In the genomic region with DNA sequence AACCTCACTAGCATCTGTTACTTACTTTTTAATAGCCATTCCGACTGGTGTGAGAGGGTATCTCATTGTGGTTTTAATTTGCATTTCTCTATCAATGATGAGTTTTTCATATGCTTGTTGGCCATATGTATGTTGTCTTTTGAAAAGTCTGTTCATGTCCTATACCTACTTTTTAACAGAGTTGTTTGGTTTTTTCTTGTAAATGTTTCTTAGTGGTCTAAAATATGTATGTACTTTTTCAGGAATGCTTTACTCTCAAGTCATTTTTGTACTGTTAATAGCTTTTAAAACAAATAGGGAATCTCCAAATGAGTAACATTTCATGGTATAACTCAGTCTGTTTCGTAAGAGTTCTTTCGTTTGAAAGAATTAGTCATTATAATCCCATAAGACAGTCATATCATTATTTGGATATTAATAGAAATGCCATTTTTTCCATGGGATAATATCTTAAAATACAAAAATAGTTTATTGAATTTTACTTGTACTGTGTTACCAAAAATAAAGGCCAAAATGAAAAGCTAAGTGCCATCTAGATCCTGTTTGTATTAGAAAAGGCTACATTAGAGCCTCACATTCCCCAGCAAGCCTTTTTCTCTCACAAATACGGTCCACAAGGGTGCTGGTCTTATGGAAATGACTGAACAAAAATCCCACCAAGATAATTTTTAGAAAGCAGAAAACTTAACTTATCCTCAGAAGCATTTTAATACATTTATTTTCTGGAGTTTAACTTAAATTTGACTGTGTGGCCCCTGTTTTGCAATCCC, we compare ENCODE assay signal across 2 cellular contexts.
A peak's percentile ranks its signal among the peaks of the same experiment; 100 is the strongest.
TF ChIP-seq lines count a peak whose summit lies in the region.

No MANE protein-coding gene starts in this region.

TF ChIP-seq in GM12878, 131 proteins besides CTCF, POLR2A, EP300 and RAD21 (continued from another document and continues in another):
- TF ChIP-seq, protein P1, sequence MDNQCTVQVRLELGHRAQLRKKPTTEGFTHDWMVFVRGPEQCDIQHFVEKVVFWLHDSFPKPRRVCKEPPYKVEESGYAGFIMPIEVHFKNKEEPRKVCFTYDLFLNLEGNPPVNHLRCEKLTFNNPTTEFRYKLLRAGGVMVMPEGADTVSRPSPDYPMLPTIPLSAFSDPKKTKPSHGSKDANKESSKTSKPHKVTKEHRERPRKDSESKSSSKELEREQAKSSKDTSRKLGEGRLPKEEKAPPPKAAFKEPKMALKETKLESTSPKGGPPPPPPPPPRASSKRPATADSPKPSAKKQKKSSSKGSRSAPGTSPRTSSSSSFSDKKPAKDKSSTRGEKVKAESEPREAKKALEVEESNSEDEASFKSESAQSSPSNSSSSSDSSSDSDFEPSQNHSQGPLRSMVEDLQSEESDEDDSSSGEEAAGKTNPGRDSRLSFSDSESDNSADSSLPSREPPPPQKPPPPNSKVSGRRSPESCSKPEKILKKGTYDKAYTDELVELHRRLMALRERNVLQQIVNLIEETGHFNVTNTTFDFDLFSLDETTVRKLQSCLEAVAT (IDR thresholded peaks at IDR 0.05) = no peak
- TF ChIP-seq MEF2B (IDR thresholded peaks at IDR 0.05; ENCODE audit: partially characterized antibody, poor library complexity, severe bottlenecking) = peak; percentile 93
- TF ChIP-seq HDAC6 (IDR thresholded peaks at IDR 0.05; ENCODE audit: unreplicated experiment) = no peak
- TF ChIP-seq GABPA (IDR thresholded peaks at IDR 0.05; ENCODE audit: low read depth) = peak; percentile 87
- no peak for TF ChIP-seq TAF1 (IDR thresholded peaks at IDR 0.05; ENCODE audit: borderline replicate concordance, low read depth, low read length)
- peak; percentile 81 for TF ChIP-seq GATAD2B (conservative IDR thresholded peaks at IDR 0.05; ENCODE audit: low read depth)
- no peak for TF ChIP-seq FOS (IDR thresholded peaks at IDR 0.05; ENCODE audit: borderline replicate concordance, extremely low read depth, insufficient read length)
- TF ChIP-seq, protein P2, sequence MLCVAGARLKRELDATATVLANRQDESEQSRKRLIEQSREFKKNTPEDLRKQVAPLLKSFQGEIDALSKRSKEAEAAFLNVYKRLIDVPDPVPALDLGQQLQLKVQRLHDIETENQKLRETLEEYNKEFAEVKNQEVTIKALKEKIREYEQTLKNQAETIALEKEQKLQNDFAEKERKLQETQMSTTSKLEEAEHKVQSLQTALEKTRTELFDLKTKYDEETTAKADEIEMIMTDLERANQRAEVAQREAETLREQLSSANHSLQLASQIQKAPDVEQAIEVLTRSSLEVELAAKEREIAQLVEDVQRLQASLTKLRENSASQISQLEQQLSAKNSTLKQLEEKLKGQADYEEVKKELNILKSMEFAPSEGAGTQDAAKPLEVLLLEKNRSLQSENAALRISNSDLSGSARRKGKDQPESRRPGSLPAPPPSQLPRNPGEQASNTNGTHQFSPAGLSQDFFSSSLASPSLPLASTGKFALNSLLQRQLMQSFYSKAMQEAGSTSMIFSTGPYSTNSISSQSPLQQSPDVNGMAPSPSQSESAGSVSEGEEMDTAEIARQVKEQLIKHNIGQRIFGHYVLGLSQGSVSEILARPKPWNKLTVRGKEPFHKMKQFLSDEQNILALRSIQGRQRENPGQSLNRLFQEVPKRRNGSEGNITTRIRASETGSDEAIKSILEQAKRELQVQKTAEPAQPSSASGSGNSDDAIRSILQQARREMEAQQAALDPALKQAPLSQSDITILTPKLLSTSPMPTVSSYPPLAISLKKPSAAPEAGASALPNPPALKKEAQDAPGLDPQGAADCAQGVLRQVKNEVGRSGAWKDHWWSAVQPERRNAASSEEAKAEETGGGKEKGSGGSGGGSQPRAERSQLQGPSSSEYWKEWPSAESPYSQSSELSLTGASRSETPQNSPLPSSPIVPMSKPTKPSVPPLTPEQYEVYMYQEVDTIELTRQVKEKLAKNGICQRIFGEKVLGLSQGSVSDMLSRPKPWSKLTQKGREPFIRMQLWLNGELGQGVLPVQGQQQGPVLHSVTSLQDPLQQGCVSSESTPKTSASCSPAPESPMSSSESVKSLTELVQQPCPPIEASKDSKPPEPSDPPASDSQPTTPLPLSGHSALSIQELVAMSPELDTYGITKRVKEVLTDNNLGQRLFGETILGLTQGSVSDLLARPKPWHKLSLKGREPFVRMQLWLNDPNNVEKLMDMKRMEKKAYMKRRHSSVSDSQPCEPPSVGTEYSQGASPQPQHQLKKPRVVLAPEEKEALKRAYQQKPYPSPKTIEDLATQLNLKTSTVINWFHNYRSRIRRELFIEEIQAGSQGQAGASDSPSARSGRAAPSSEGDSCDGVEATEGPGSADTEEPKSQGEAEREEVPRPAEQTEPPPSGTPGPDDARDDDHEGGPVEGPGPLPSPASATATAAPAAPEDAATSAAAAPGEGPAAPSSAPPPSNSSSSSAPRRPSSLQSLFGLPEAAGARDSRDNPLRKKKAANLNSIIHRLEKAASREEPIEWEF (IDR thresholded peaks at IDR 0.05; ENCODE audit: insufficient replicate concordance, low read depth, low read length) = no peak
- TF ChIP-seq YBX1 (IDR thresholded peaks at IDR 0.05) = no peak
- no peak for TF ChIP-seq SUPT20H (IDR thresholded peaks at IDR 0.05; ENCODE audit: borderline replicate concordance, control insufficient read depth, low read depth, low read length)
- TF ChIP-seq ZZZ3 (IDR thresholded peaks at IDR 0.05; ENCODE audit: control insufficient read depth, insufficient read length, low read depth) = no peak
- no peak for TF ChIP-seq CHD1 (IDR thresholded peaks at IDR 0.05; ENCODE audit: low read depth, low read length)
- peak; percentile 89 for TF ChIP-seq ATF7 (IDR thresholded peaks at IDR 0.05; ENCODE audit: low read depth)
- no peak for TF ChIP-seq CHD2 (IDR thresholded peaks at IDR 0.05; ENCODE audit: borderline replicate concordance, low read depth, low read length)
- TF ChIP-seq ZNF217 (IDR thresholded peaks at IDR 0.05) = peak; percentile 95
- TF ChIP-seq, protein P3, sequence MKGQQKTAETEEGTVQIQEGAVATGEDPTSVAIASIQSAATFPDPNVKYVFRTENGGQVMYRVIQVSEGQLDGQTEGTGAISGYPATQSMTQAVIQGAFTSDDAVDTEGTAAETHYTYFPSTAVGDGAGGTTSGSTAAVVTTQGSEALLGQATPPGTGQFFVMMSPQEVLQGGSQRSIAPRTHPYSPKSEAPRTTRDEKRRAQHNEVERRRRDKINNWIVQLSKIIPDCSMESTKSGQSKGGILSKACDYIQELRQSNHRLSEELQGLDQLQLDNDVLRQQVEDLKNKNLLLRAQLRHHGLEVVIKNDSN (IDR thresholded peaks at IDR 0.05; ENCODE audit: borderline replicate concordance, extremely low read length, insufficient read depth, low read depth, low read length) = no peak
- TF ChIP-seq RBBP5 (conservative IDR thresholded peaks at IDR 0.05) = no peak
- peak; percentile 100 for TF ChIP-seq NFIC (IDR thresholded peaks at IDR 0.05; ENCODE audit: low read depth, low read length)
- peak; percentile 95 for TF ChIP-seq RUNX3 (IDR thresholded peaks at IDR 0.05; ENCODE audit: low read length)
- no peak for TF ChIP-seq SMAD5 (IDR thresholded peaks at IDR 0.05; ENCODE audit: low read depth)

TF ChIP-seq in GM23338, 12 proteins besides CTCF, POLR2A, EP300 and RAD21 (continued from another document):
- TF ChIP-seq ZNF331 (CRISPR knock-in tag; IDR thresholded peaks at IDR 0.05; ENCODE audit: low read depth) (no peak), POLR2AphosphoS5 (IDR thresholded peaks at IDR 0.05; ENCODE audit: low read depth) (no peak), STAT1 (IDR thresholded peaks at IDR 0.05; ENCODE audit: unreplicated experiment) (no peak), CREB1 (CRISPR knock-in tag; IDR thresholded peaks at IDR 0.05; ENCODE audit: low read depth) (no peak), ZNF114 (CRISPR knock-in tag; IDR thresholded peaks at IDR 0.05) (no peak), JUNB (IDR thresholded peaks at IDR 0.05; ENCODE audit: unreplicated experiment) (no peak), EZH2 (IDR thresholded peaks at IDR 0.05; ENCODE audit: low read depth, unreplicated experiment) (no peak)
- TF ChIP-seq, protein P4, sequence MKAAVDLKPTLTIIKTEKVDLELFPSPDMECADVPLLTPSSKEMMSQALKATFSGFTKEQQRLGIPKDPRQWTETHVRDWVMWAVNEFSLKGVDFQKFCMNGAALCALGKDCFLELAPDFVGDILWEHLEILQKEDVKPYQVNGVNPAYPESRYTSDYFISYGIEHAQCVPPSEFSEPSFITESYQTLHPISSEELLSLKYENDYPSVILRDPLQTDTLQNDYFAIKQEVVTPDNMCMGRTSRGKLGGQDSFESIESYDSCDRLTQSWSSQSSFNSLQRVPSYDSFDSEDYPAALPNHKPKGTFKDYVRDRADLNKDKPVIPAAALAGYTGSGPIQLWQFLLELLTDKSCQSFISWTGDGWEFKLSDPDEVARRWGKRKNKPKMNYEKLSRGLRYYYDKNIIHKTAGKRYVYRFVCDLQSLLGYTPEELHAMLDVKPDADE (IDR thresholded peaks at IDR 0.05) = no peak
- TF ChIP-seq, protein P5, sequence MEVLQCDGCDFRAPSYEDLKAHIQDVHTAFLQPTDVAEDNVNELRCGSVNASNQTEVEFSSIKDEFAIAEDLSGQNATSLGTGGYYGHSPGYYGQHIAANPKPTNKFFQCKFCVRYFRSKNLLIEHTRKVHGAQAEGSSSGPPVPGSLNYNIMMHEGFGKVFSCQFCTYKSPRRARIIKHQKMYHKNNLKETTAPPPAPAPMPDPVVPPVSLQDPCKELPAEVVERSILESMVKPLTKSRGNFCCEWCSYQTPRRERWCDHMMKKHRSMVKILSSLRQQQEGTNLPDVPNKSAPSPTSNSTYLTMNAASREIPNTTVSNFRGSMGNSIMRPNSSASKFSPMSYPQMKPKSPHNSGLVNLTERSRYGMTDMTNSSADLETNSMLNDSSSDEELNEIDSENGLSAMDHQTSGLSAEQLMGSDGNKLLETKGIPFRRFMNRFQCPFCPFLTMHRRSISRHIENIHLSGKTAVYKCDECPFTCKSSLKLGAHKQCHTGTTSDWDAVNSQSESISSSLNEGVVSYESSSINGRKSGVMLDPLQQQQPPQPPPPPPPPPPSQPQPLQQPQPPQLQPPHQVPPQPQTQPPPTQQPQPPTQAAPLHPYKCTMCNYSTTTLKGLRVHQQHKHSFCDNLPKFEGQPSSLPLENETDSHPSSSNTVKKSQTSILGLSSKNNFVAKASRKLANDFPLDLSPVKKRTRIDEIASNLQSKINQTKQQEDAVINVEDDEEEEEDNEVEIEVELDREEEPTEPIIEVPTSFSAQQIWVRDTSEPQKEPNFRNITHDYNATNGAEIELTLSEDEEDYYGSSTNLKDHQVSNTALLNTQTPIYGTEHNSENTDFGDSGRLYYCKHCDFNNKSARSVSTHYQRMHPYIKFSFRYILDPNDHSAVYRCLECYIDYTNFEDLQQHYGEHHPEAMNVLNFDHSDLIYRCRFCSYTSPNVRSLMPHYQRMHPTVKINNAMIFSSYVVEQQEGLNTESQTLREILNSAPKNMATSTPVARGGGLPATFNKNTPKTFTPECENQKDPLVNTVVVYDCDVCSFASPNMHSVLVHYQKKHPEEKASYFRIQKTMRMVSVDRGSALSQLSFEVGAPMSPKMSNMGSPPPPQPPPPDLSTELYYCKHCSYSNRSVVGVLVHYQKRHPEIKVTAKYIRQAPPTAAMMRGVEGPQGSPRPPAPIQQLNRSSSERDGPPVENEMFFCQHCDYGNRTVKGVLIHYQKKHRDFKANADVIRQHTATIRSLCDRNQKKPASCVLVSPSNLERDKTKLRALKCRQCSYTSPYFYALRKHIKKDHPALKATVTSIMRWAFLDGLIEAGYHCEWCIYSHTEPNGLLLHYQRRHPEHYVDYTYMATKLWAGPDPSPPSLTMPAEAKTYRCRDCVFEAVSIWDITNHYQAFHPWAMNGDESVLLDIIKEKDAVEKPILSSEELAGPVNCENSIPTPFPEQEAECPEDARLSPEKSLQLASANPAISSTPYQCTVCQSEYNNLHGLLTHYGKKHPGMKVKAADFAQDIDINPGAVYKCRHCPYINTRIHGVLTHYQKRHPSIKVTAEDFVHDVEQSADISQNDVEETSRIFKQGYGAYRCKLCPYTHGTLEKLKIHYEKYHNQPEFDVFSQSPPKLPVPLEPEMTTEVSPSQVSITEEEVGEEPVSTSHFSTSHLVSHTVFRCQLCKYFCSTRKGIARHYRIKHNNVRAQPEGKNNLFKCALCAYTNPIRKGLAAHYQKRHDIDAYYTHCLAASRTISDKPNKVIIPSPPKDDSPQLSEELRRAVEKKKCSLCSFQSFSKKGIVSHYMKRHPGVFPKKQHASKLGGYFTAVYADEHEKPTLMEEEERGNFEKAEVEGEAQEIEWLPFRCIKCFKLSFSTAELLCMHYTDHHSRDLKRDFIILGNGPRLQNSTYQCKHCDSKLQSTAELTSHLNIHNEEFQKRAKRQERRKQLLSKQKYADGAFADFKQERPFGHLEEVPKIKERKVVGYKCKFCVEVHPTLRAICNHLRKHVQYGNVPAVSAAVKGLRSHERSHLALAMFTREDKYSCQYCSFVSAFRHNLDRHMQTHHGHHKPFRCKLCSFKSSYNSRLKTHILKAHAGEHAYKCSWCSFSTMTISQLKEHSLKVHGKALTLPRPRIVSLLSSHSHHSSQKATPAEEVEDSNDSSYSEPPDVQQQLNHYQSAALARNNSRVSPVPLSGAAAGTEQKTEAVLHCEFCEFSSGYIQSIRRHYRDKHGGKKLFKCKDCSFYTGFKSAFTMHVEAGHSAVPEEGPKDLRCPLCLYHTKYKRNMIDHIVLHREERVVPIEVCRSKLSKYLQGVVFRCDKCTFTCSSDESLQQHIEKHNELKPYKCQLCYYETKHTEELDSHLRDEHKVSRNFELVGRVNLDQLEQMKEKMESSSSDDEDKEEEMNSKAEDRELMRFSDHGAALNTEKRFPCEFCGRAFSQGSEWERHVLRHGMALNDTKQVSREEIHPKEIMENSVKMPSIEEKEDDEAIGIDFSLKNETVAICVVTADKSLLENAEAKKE (CRISPR knock-in tag; IDR thresholded peaks at IDR 0.05) = no peak
TF ChIP-seq in GM23338: peak in this region for 0.
